In genomic region chr1:248803501-248803900, GRCh38 we compare ENCODE assay signal across 10 cellular contexts. TPM values are rescaled to one million over a fixed set of nuclear protein-coding genes. Genes with fewer than 3 reads are reported as not detected.
DNase-seq lines count a peak whose midpoint lies in the region; ATAC-seq, FAIRE-seq and TF ChIP-seq lines count a peak whose summit lies in the region.
"Not testable (repeated sequence)": the region's sequence is repeated elsewhere in the genome, so short reads cannot be mapped to it uniquely, and the experiment has no call there.
"Had no signal": no experiment of that assay in that cellular context is flagged by ENCODE, and none has a peak within 500 bp of the region (broad histone marks: within the 10 kb centered on the region; RNA-seq: fewer than 3 reads in every experiment).

No MANE protein-coding gene starts in this region.

- POLR2A ChIA-PET in endothelial cell of umbilical vein (lab: Charles Lee) = not testable (repeated sequence)

- peaks cover 58% of the 10 kb centered on the region for H3K4me1 ChIP-seq in BLaER1
- not testable (repeated sequence) for H3K4me1 ChIP-seq in endothelial cell of umbilical vein (ENCODE audit: control insufficient read depth, extremely low read depth, insufficient read depth, low read length)
- H3K4me1 ChIP-seq in neutrophil (ENCODE audit: control insufficient read depth in 1 of 2, insufficient read depth in 1 of 2, low read depth in 1 of 2, low read length in 1 of 2) = peaks cover 67 to 69% of the 10 kb centered on the region in 2 experiments

- not testable (repeated sequence) for H2AFZ ChIP-seq in endothelial cell of umbilical vein (ENCODE audit: low read depth, low read length)

- H3K9ac ChIP-seq in BLaER1; endothelial cell of umbilical vein (replicated peaks; ENCODE audit: extremely low read depth, insufficient read depth, low read length): not testable (repeated sequence)

- H3K27me3 ChIP-seq in BLaER1; endothelial cell of umbilical vein (ENCODE audit: control insufficient read depth in 2 of 2, insufficient read depth in 2 of 2, low read length in 2 of 2); neutrophil: not testable (repeated sequence)

- not testable (repeated sequence) for TF ChIP-seq POLR2A in endothelial cell of umbilical vein (IDR thresholded peaks at IDR 0.05; ENCODE audit: low read depth, low read length)

- H3K9me1 ChIP-seq in endothelial cell of umbilical vein (replicated peaks; ENCODE audit: control insufficient read depth, extremely low read depth, insufficient read depth, low read length) = not testable (repeated sequence)

- peak overlapping the region; percentile 2; the same call in 1 of the 2 replicates for H3K27ac ChIP-seq in BLaER1
- not testable (repeated sequence) for H3K27ac ChIP-seq in endothelial cell of umbilical vein (ENCODE audit: insufficient read depth, low read depth, low read length)
- H3K27ac ChIP-seq in neutrophil = peak overlapping the region; percentile 95

- not testable (repeated sequence) for H3K4me1 Mint-ChIP-seq in Calu3 (ENCODE audit: low read depth, unreplicated experiment)
- H3K4me1 Mint-ChIP-seq in IgD-negative memory B cell (peaks cover 32 to 39% (median 35%) of the 10 kb centered on the region in 3 donors), memory B cell (peaks cover 40% of the 10 kb centered on the region)
- H3K4me1 Mint-ChIP-seq in stimulated activated naive B cell treated with anti-CD40 and anti-IgM and Interleukin-4, amounts not matched to agents 10 μg/mL and 1 μg/mL and 100 μg/mL, for 72 hours = peaks cover 37 to 47% of the 10 kb centered on the region in 2 donors

- H3K4me2 ChIP-seq in BLaER1; endothelial cell of umbilical vein (ENCODE audit: insufficient read depth, low read length): not testable (repeated sequence)

- H3K27ac Mint-ChIP-seq in Calu3 (ENCODE audit: unreplicated experiment) (peak overlapping the region; percentile 26), IgD-negative memory B cell (peak overlapping the region in 2 of 3 donors; percentile 49 to 91), memory B cell (peak overlapping the region; percentile 6)
- H3K27ac Mint-ChIP-seq in stimulated activated naive B cell treated with anti-CD40 and anti-IgM and Interleukin-4, amounts not matched to agents 10 μg/mL and 1 μg/mL and 100 μg/mL, for 72 hours = peak overlapping the region; percentile 39

- not testable (repeated sequence) for H3K36me3 ChIP-seq in BLaER1; endothelial cell of umbilical vein (ENCODE audit: control insufficient read depth in 2 of 2, extremely low read depth in 1 of 2, insufficient read depth in 2 of 2, low read length in 2 of 2); neutrophil

- intact Hi-C loops in Calu3 (cut with micrococcal nuclease; ENCODE audit: unreplicated experiment); endothelial cell of umbilical vein (cut with micrococcal nuclease): not testable (repeated sequence)

- not testable (repeated sequence) for H3K4me3 Mint-ChIP-seq in Calu3 (ENCODE audit: low read depth, unreplicated experiment); stimulated activated naive B cell treated with anti-CD40 and anti-IgM and Interleukin-4, amounts not matched to agents 10 μg/mL and 1 μg/mL and 100 μg/mL, for 72 hours
- peak overlapping the region in 2 of 4 donors; percentile 8 to 63 for H3K4me3 Mint-ChIP-seq in IgD-negative memory B cell
- peak overlapping the region; percentile 6 for H3K4me3 Mint-ChIP-seq in memory B cell

- peaks cover 21% of the 10 kb centered on the region for H3K9me3 ChIP-seq in BLaER1
- not testable (repeated sequence) for H3K9me3 ChIP-seq in endothelial cell of umbilical vein (replicated peaks; ENCODE audit: control insufficient read depth, insufficient read depth, low read length); neutrophil

- H3K4me3 ChIP-seq in BLaER1; endothelial cell of umbilical vein (replicated peaks in 1 of 3; ENCODE audit: insufficient read depth in 1 of 3, low read depth in 1 of 3, low read length in 3 of 3): not testable (repeated sequence)
- H3K4me3 ChIP-seq in neutrophil (ENCODE audit: low read depth in 1 of 2, low read length in 1 of 2) = peak overlapping the region; percentile 2 to 60

- TF ChIP-seq CTCF in Calu3 (IDR thresholded peaks at IDR 0.05; ENCODE audit: unreplicated experiment); endothelial cell of umbilical vein (IDR thresholded peaks at IDR 0.05; ENCODE audit: extremely low read depth in 1 of 2, insufficient read depth in 1 of 2, low read depth in 1 of 2, low read length in 2 of 2); neutrophil (IDR thresholded peaks at IDR 0.05): not testable (repeated sequence)

- not testable (repeated sequence) for ATAC-seq in memory B cell (ENCODE audit: low read depth); stimulated activated naive B cell treated with anti-CD40 and anti-IgM and Interleukin-4, amounts not matched to agents 10 μg/mL and 1 μg/mL and 100 μg/mL, for 72 hours (replicated peaks)

- BruUV-seq in Calu3 (replicated peaks; lab: Mats Ljungman, UMichigan); endothelial cell of umbilical vein (replicated peaks; lab: Mats Ljungman, UMichigan): not testable (repeated sequence)

- H4K20me1 ChIP-seq in BLaER1; endothelial cell of umbilical vein (replicated peaks; ENCODE audit: control insufficient read depth, extremely low read depth, insufficient read depth, low read length): not testable (repeated sequence)

- H3K9me3 Mint-ChIP-seq in Calu3 (ENCODE audit: low read depth, unreplicated experiment) = peaks cover 11% of the 10 kb centered on the region
- H3K9me3 Mint-ChIP-seq in IgD-negative memory B cell = not testable (repeated sequence)
- H3K9me3 Mint-ChIP-seq in memory B cell = peaks cover 11% of the 10 kb centered on the region
- peaks cover 0 to 10% of the 10 kb centered on the region in 2 donors for H3K9me3 Mint-ChIP-seq in stimulated activated naive B cell treated with anti-CD40 and anti-IgM and Interleukin-4, amounts not matched to agents 10 μg/mL and 1 μg/mL and 100 μg/mL, for 72 hours

- peak; percentile 4 for FAIRE-seq in endothelial cell of umbilical vein (lab: Jason Lieb, UNC)

- dilution Hi-C loops in endothelial cell of umbilical vein (cut with MboI; ENCODE audit: extremely low pct_ligation_motif_present, low sequenced_read_pairs) = not testable (repeated sequence)

- H3K27me3 Mint-ChIP-seq in Calu3 (ENCODE audit: unreplicated experiment); IgD-negative memory B cell; memory B cell; stimulated activated naive B cell treated with anti-CD40 and anti-IgM and Interleukin-4, amounts not matched to agents 10 μg/mL and 1 μg/mL and 100 μg/mL, for 72 hours: not testable (repeated sequence)

- CTCF ChIA-PET in Calu3 (lab: Charles Lee); endothelial cell of umbilical vein (lab: Charles Lee): not testable (repeated sequence)

- not testable (repeated sequence) for DNase-seq in Calu3; endothelial cell of umbilical vein (ENCODE audit: low read depth, low spot score); memory B cell (ENCODE audit: low spot score in 2 of 2); stimulated activated naive B cell treated with anti-CD40 and anti-IgM and Interleukin-4, amounts not matched to agents 10 μg/mL and 1 μg/mL and 100 μg/mL, for 72 hours
- DNase-seq in activated CD8-positive, alpha-beta memory T cell treated with anti-CD3 and anti-CD28 coated beads, Interleukin-2, amount 50 U/mL, for 48 hours = peak; percentile 23

- H3K36me3 Mint-ChIP-seq in Calu3 (ENCODE audit: insufficient read depth, unreplicated experiment); IgD-negative memory B cell: not testable (repeated sequence)
- peaks cover 14% of the 10 kb centered on the region for H3K36me3 Mint-ChIP-seq in memory B cell
- peaks cover 6 to 17% of the 10 kb centered on the region in 2 donors for H3K36me3 Mint-ChIP-seq in stimulated activated naive B cell treated with anti-CD40 and anti-IgM and Interleukin-4, amounts not matched to agents 10 μg/mL and 1 μg/mL and 100 μg/mL, for 72 hours

- not testable (repeated sequence) for H3K79me2 ChIP-seq in endothelial cell of umbilical vein (ENCODE audit: control insufficient read depth, insufficient read depth, low read length)

RNA-seq across cellular contexts. Expression of gene SH3BP5L, which starts 22.2 kb away (rescaled TPM):
- total RNA-seq in Calu3 (2022) (25.3 and 27.1 TPM in 2 replicates), endothelial cell of umbilical vein (24.7 and 26.5 TPM in 2 replicates)
- polyA plus RNA-seq in IgD-negative memory B cell (4.9 TPM), endothelial cell of umbilical vein (22.9 and 24.7 TPM in 2 replicates)
- polyA plus RNA-seq in endothelial cell of umbilical vein (2011; cell fraction: cytosol; rRNA removed) = 20.0 and 23.7 TPM in 2 replicates
- 34.8 and 35.9 TPM in 2 replicates for polyA plus RNA-seq in endothelial cell of umbilical vein (2011; cell fraction: nucleus; rRNA removed)
- polyA plus RNA-seq in endothelial cell of umbilical vein (2012) = 12.4 TPM in 2 replicates
- polyA minus RNA-seq in endothelial cell of umbilical vein = 23.0 and 29.6 TPM in 2 replicates
- 11.8 TPM for polyA minus RNA-seq in endothelial cell of umbilical vein (2011; cell fraction: cytosol; rRNA and poly(A)+ RNA removed)
- polyA minus RNA-seq in endothelial cell of umbilical vein (2011; cell fraction: nucleus; rRNA and poly(A)+ RNA removed) = 24.3 and 29.0 TPM in 2 replicates

RNA-seq across cellular contexts. Expression of gene ZNF672, which starts 34.5 kb away (rescaled TPM):
- total RNA-seq in Calu3 (2022) (28.3 and 28.7 TPM in 2 replicates), endothelial cell of umbilical vein (20.1 and 21.5 TPM in 2 replicates)
- polyA plus RNA-seq in IgD-negative memory B cell (46.3 TPM), endothelial cell of umbilical vein (29.6 and 30.6 TPM in 2 replicates)
- 17.8 TPM in 2 replicates for polyA plus RNA-seq in endothelial cell of umbilical vein (2011; cell fraction: cytosol; rRNA removed)
- polyA plus RNA-seq in endothelial cell of umbilical vein (2011; cell fraction: nucleus; rRNA removed) = 18.1 and 18.4 TPM in 2 replicates
- polyA plus RNA-seq in endothelial cell of umbilical vein (2012) = 9.1 and 9.4 TPM in 2 replicates
- polyA minus RNA-seq in endothelial cell of umbilical vein = 23.9 and 28.1 TPM in 2 replicates
- 33.8 TPM for polyA minus RNA-seq in endothelial cell of umbilical vein (2011; cell fraction: cytosol; rRNA and poly(A)+ RNA removed)
- 14.1 and 14.7 TPM in 2 replicates for polyA minus RNA-seq in endothelial cell of umbilical vein (2011; cell fraction: nucleus; rRNA and poly(A)+ RNA removed)

RNA-seq across cellular contexts. Expression of gene LYPD8, which starts 47.9 kb away (rescaled TPM):
- total RNA-seq in Calu3 (2022) (not detected in 2 replicates), endothelial cell of umbilical vein (not detected in 2 replicates)
- polyA plus RNA-seq in IgD-negative memory B cell (not detected), endothelial cell of umbilical vein (not detected in 2 replicates)
- not detected in 2 replicates for polyA plus RNA-seq in endothelial cell of umbilical vein (2011; cell fraction: cytosol; rRNA removed)
- polyA plus RNA-seq in endothelial cell of umbilical vein (2011; cell fraction: nucleus; rRNA removed) = not detected in 2 replicates
- polyA plus RNA-seq in endothelial cell of umbilical vein (2012) = not detected in 2 replicates
- not detected in 2 replicates for polyA minus RNA-seq in endothelial cell of umbilical vein
- polyA minus RNA-seq in endothelial cell of umbilical vein (2011; cell fraction: cytosol; rRNA and poly(A)+ RNA removed) = not detected
- not detected in 2 replicates for polyA minus RNA-seq in endothelial cell of umbilical vein (2011; cell fraction: nucleus; rRNA and poly(A)+ RNA removed)
- total RNA-seq: CD4-positive, alpha-beta memory T cell had no signal
- polyA plus RNA-seq: BJ; CD4-positive, alpha-beta memory T cell had no signal

RNA-seq across cellular contexts. Expression of gene ZNF692, which starts 55.4 kb away (rescaled TPM):
- total RNA-seq in Calu3 (2022) (61.4 and 61.5 TPM in 2 replicates), endothelial cell of umbilical vein (36.6 and 38.6 TPM in 2 replicates)
- polyA plus RNA-seq in IgD-negative memory B cell (17.0 TPM), endothelial cell of umbilical vein (32.6 and 33.6 TPM in 2 replicates)
- 16.3 and 22.5 TPM in 2 replicates for polyA plus RNA-seq in endothelial cell of umbilical vein (2011; cell fraction: cytosol; rRNA removed)
- polyA plus RNA-seq in endothelial cell of umbilical vein (2011; cell fraction: nucleus; rRNA removed) = 241 TPM in 2 replicates
- polyA plus RNA-seq in endothelial cell of umbilical vein (2012) = 21.9 and 23.0 TPM in 2 replicates
- polyA minus RNA-seq in endothelial cell of umbilical vein = 13.2 and 18.1 TPM in 2 replicates
- polyA minus RNA-seq in endothelial cell of umbilical vein (2011; cell fraction: cytosol; rRNA and poly(A)+ RNA removed) = 12.1 TPM
- polyA minus RNA-seq in endothelial cell of umbilical vein (2011; cell fraction: nucleus; rRNA and poly(A)+ RNA removed) = 17.5 and 21.1 TPM in 2 replicates

Comparison
In these comparisons a context has a peak if more than half of its experiments do, and no peak if none do; other contexts are left out.
1. H3K27ac Mint-ChIP-seq: peak in every context shown above with its lines; median percentile 70 in IgD-negative memory B cell; 39 in stimulated activated naive B cell treated with anti-CD40 and anti-IgM and Interleukin-4, amounts not matched to agents 10 μg/mL and 1 μg/mL and 100 μg/mL, for 72 hours; 26 in Calu3; 6 in memory B cell.